ENCODE assay signal across 1 cellular context in genomic region chr11:7656704-7657103, GRCh38.
TF ChIP-seq lines count a peak whose summit lies in the region.

No MANE protein-coding gene starts in this region.

TF ChIP-seq in HepG2, 621 proteins besides CTCF, POLR2A, EP300 and RAD21:
- TF ChIP-seq TEAD2 (CRISPR knock-in tag; IDR thresholded peaks at IDR 0.05) (no peak), TIGD3 (CRISPR knock-in tag; IDR thresholded peaks at IDR 0.05; ENCODE audit: borderline replicate concordance) (no peak), ZFP41 (CRISPR knock-in tag; IDR thresholded peaks at IDR 0.05; ENCODE audit: borderline replicate concordance) (no peak), ZNF142 (CRISPR knock-in tag; IDR thresholded peaks at IDR 0.05) (no peak), ZBTB39 (CRISPR knock-in tag; IDR thresholded peaks at IDR 0.05) (no peak), NR2F1 (CRISPR knock-in tag; IDR thresholded peaks at IDR 0.05) (no peak), U2AF1 (optimal IDR thresholded peaks at IDR 0.05; ENCODE audit: low read depth, low read length) (no peak), NR2F2 (IDR thresholded peaks at IDR 0.05; ENCODE audit: borderline replicate concordance, low read depth) (no peak), RBAK (CRISPR knock-in tag; IDR thresholded peaks at IDR 0.05) (no peak), IRF1 (CRISPR knock-in tag; IDR thresholded peaks at IDR 0.05; ENCODE audit: low read depth) (no peak), RXRB (CRISPR knock-in tag; IDR thresholded peaks at IDR 0.05; ENCODE audit: borderline replicate concordance) (no peak), ZNF629 (CRISPR knock-in tag; conservative IDR thresholded peaks at IDR 0.05) (no peak)
